Comparison of ENCODE assay signal across 20 cellular contexts in the genomic region with DNA sequence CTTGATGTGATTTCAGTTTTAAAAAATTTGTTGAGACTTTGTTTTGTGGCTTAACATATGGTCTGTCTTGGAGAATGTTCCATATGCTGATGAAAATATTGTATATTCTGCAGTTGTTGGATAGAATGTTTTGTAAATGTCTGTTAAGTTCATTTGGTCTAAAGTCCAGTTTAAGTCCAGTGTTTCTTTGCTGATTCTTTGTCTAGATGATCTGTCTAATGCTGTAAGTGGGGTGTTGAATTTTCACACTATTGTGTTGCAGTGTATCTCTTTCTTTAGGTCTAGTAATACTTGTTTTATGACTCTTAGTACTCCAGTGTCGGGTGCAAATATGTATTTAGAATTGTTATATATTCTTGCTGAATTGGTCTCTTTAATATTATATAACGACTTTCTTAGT. TPM values are rescaled to one million over a fixed set of nuclear protein-coding genes. Genes with fewer than 3 reads are reported as not detected.
DNase-seq lines count a peak whose midpoint lies in the region; ATAC-seq and TF ChIP-seq lines count a peak whose summit lies in the region.
"Had no signal": no experiment of that assay in that cellular context is flagged by ENCODE, and none has a peak within 500 bp of the region (broad histone marks: within the 10 kb centered on the region; RNA-seq: fewer than 3 reads in every experiment).

No MANE protein-coding gene starts in this region.

- H4K8ac ChIP-seq in H9 (replicated peaks; ENCODE audit: insufficient read length, low read depth, low read length) = no peak overlapping the region

- no peak overlapping the region for H3K4me2 ChIP-seq in H9 (ENCODE audit: insufficient read depth, insufficient read length, low read length)

- WGBS in H9 (ENCODE audit: extremely low coverage, insufficient read length, low lambda C conversion rate) = no CpG with 5 or more reads among the region's 2 CpGs
- WGBS in liver = 65% methylated on average over 2 of the region's 2 CpGs

- peaks cover 2 to 5% (median 4%) of the 10 kb centered on the region in 4 donors for H3K36me3 ChIP-seq in liver (ENCODE audit: control insufficient read depth in 4 of 4, insufficient read depth in 3 of 4, low read depth in 1 of 4, low read length in 3 of 4)

- H2BK120ac ChIP-seq in H9 (ENCODE audit: low read depth, low read length, poor library complexity, severe bottlenecking) = no peak overlapping the region

- H3K4me1 ChIP-seq in H9 (ENCODE audit: insufficient read depth, low read length) = no peaks in the 10 kb centered on the region
- peaks cover 6 to 30% (median 15%) of the 10 kb centered on the region in 4 donors for H3K4me1 ChIP-seq in liver (ENCODE audit: control insufficient read depth in 4 of 4, insufficient read depth in 4 of 4, low read length in 3 of 4)

- ATAC-seq in activated T-helper 17 cell treated with anti-CD3 and anti-CD28 coated beads, Interleukin-2, amount 50 U/mL, for 72 hours (replicated peaks) = no peak
- ATAC-seq in stimulated activated effector memory CD8-positive, alpha-beta T cell treated with anti-CD3 and anti-CD28 coated beads, Interleukin-12 subunit alpha, Interleukin-12 subunit beta, amount 100 ng/mL, for 72 hours = no peak
- ATAC-seq: GM12878 had no signal

- H3K56ac ChIP-seq in H9 (ENCODE audit: insufficient read length, low read depth, low read length) = no peak overlapping the region

- no peak overlapping the region for H3K14ac ChIP-seq in H9 (ENCODE audit: insufficient read depth, low read length)

- H3K79me2 ChIP-seq in H9 (ENCODE audit: insufficient read depth, low read length) = peaks cover 8% of the 10 kb centered on the region; the same call in 1 of the 2 replicates

- H4K20me1 ChIP-seq in H9 (ENCODE audit: control insufficient read depth, insufficient read depth, insufficient read length) = no peaks in the 10 kb centered on the region

- TF ChIP-seq CTCF in H9 (conservative IDR thresholded peaks at IDR 0.05) (no peak), liver (IDR thresholded peaks at IDR 0.05; ENCODE audit: low read depth, low read length, missing input control) (no peak)

- peaks cover 2% of the 10 kb centered on the region for H3K79me1 ChIP-seq in H9 (ENCODE audit: insufficient read depth, low read depth, low read length, poor library complexity, severe bottlenecking)

- peak overlapping the region; percentile 1 to 14 (median 1); a peak in 4 of 7 replicates for H3K27ac Mint-ChIP-seq in H9
- no peak overlapping the region for H3K27ac Mint-ChIP-seq in activated T-helper 17 cell treated with anti-CD3 and anti-CD28 coated beads, Interleukin-2, amount 50 U/mL, for 72 hours
- H3K27ac Mint-ChIP-seq in stimulated activated effector memory CD8-positive, alpha-beta T cell treated with anti-CD3 and anti-CD28 coated beads, Interleukin-12 subunit alpha, Interleukin-12 subunit beta, amount 100 ng/mL, for 72 hours = peak overlapping the region; percentile 62
- H3K27ac Mint-ChIP-seq: CD14-positive monocyte had no signal

- H3K23ac ChIP-seq in H9 (ENCODE audit: insufficient read length, low read depth, low read length) = no peak overlapping the region

- H3K9me3 Mint-ChIP-seq in H9 = peaks cover 3 to 5% of the 10 kb centered on the region in 2 experiments; a peak in 1 of 5 replicates
- no peaks in the 10 kb centered on the region for H3K9me3 Mint-ChIP-seq in activated T-helper 17 cell treated with anti-CD3 and anti-CD28 coated beads, Interleukin-2, amount 50 U/mL, for 72 hours
- no peaks in the 10 kb centered on the region for H3K9me3 Mint-ChIP-seq in stimulated activated effector memory CD8-positive, alpha-beta T cell treated with anti-CD3 and anti-CD28 coated beads, Interleukin-12 subunit alpha, Interleukin-12 subunit beta, amount 100 ng/mL, for 72 hours

- H2BK5ac ChIP-seq in H9 (ENCODE audit: insufficient read length, low read length) = no peak overlapping the region

- H3K27ac ChIP-seq in H9 (ENCODE audit: insufficient read length, low read depth, low read length) (no peak overlapping the region), liver (ENCODE audit: low read depth in 1 of 2, low read length in 2 of 2) (peak overlapping the region in 1 of 2 donors; percentile 1)

- H2AFZ ChIP-seq in H9 (ENCODE audit: low read length) = no peak overlapping the region

- TF ChIP-seq RAD21 in liver (IDR thresholded peaks at IDR 0.05) = no peak

- no peak overlapping the region for H4K5ac ChIP-seq in H9 (ENCODE audit: insufficient read length, low read depth, low read length)

- H3K9me3 ChIP-seq in H9 (ENCODE audit: control insufficient read depth, low read depth, low read length) = no peaks in the 10 kb centered on the region
- no peaks in the 10 kb centered on the region for H3K9me3 ChIP-seq in liver (ENCODE audit: control insufficient read depth in 4 of 4, low read length in 3 of 4)

- H3K9ac ChIP-seq in H9 (ENCODE audit: extremely low read depth, insufficient read length, low read length) (no peak overlapping the region), liver (ENCODE audit: low read depth in 1 of 2, low read length in 2 of 2) (no peak overlapping the region)

- H3K27me3 Mint-ChIP-seq in H9 (ENCODE audit: low read depth) = no peaks in the 10 kb centered on the region
- H3K27me3 Mint-ChIP-seq in activated T-helper 17 cell treated with anti-CD3 and anti-CD28 coated beads, Interleukin-2, amount 50 U/mL, for 72 hours = no peaks in the 10 kb centered on the region

- DNase-seq in H9 (no peak), SK-N-DZ (ENCODE audit: low spot score) (no peak), RKO (ENCODE audit: low spot score) (no peak), anterior cingulate cortex (lab: John Stamatoyannopoulos, UW) (no peak)
- no peak for DNase-seq in stimulated activated effector memory CD8-positive, alpha-beta T cell treated with anti-CD3 and anti-CD28 coated beads, Interleukin-12 subunit alpha, Interleukin-12 subunit beta, amount 100 ng/mL, for 72 hours (ENCODE audit: low spot score in 2 of 2)
- DNase-seq: DMS153, GF-D8, GOT3, KBM-7, MV-4-11, NCI-H1417 treated with DMSO at 0.1 percent for 48 hours, NCI-H187 treated with DMSO at 0.1 percent for 48 hours, NCI-H226, NCI-H524 treated with DMSO at 0.1 percent for 48 hours, RPMI8226, SIG-M5 had no signal

- H2BK12ac ChIP-seq in H9 (ENCODE audit: insufficient read length, low read depth, low read length) = no peak overlapping the region

- H3K4me3 ChIP-seq in liver (ENCODE audit: low read depth in 1 of 3, low read length in 3 of 3) = no peak overlapping the region
- H3K4me3 ChIP-seq: GM12878 had no signal

- H3K18ac ChIP-seq in H9 (ENCODE audit: insufficient read length, low read depth, low read length) = no peak overlapping the region

- H3K23me2 ChIP-seq in H9 (ENCODE audit: insufficient read length, low read depth, low read length, poor library complexity, severe bottlenecking) = no peaks in the 10 kb centered on the region

- no peak overlapping the region for H3K4me3 Mint-ChIP-seq in H9
- H3K4me3 Mint-ChIP-seq in activated T-helper 17 cell treated with anti-CD3 and anti-CD28 coated beads, Interleukin-2, amount 50 U/mL, for 72 hours = peak overlapping the region; percentile 20
- no peak overlapping the region for H3K4me3 Mint-ChIP-seq in stimulated activated effector memory CD8-positive, alpha-beta T cell treated with anti-CD3 and anti-CD28 coated beads, Interleukin-12 subunit alpha, Interleukin-12 subunit beta, amount 100 ng/mL, for 72 hours
- H3K4me3 Mint-ChIP-seq: CD14-positive monocyte had no signal

- H3K4ac ChIP-seq in H9 (ENCODE audit: low read depth, low read length) = no peak overlapping the region

- H3K36me3 Mint-ChIP-seq in H9 (ENCODE audit: insufficient read depth in 1 of 3, low read depth in 3 of 3) = peaks cover 7 to 28% (median 22%) of the 10 kb centered on the region in 3 experiments; a peak in 6 of 7 replicates
- peaks cover 23% of the 10 kb centered on the region for H3K36me3 Mint-ChIP-seq in activated T-helper 17 cell treated with anti-CD3 and anti-CD28 coated beads, Interleukin-2, amount 50 U/mL, for 72 hours (ENCODE audit: low read depth)
- H3K36me3 Mint-ChIP-seq in stimulated activated effector memory CD8-positive, alpha-beta T cell treated with anti-CD3 and anti-CD28 coated beads, Interleukin-12 subunit alpha, Interleukin-12 subunit beta, amount 100 ng/mL, for 72 hours = peaks cover 9% of the 10 kb centered on the region

- no peak overlapping the region for H3T11ph ChIP-seq in H9 (ENCODE audit: low read length)

- H3K4me1 Mint-ChIP-seq in H9 = peaks cover 16% of the 10 kb centered on the region in 2 experiments
- H3K4me1 Mint-ChIP-seq in activated T-helper 17 cell treated with anti-CD3 and anti-CD28 coated beads, Interleukin-2, amount 50 U/mL, for 72 hours = peaks cover 36% of the 10 kb centered on the region
- H3K4me1 Mint-ChIP-seq in stimulated activated effector memory CD8-positive, alpha-beta T cell treated with anti-CD3 and anti-CD28 coated beads, Interleukin-12 subunit alpha, Interleukin-12 subunit beta, amount 100 ng/mL, for 72 hours = peaks cover 33% of the 10 kb centered on the region

- no peaks in the 10 kb centered on the region for H3K27me3 ChIP-seq in H9 (ENCODE audit: insufficient read depth, low read length)
- no peaks in the 10 kb centered on the region for H3K27me3 ChIP-seq in liver (ENCODE audit: control insufficient read depth in 4 of 4, insufficient read depth in 4 of 4, low read length in 3 of 4)

- no peak overlapping the region for H4K91ac ChIP-seq in H9 (ENCODE audit: insufficient read length, low read depth, low read length)

- H2AK5ac ChIP-seq in H9 (ENCODE audit: insufficient read length, low read length) = no peak overlapping the region

- no peak overlapping the region for H2BK20ac ChIP-seq in H9 (ENCODE audit: low read depth, low read length, poor library complexity, severe bottlenecking)

- H2BK15ac ChIP-seq in H9 (ENCODE audit: low read depth, low read length) = no peak overlapping the region

TF ChIP-seq in liver, 16 proteins besides CTCF, POLR2A, EP300 and RAD21 (continues in another document):
- TF ChIP-seq HNF4G (IDR thresholded peaks at IDR 0.05) = peak; percentile 38

RNA-seq across cellular contexts. Expression of gene MPC2, which starts 10.9 kb away (rescaled TPM):
- total RNA-seq in H9 (2021) (32.9 and 33.8 TPM in 2 replicates), liver (100 to 1,000 TPM in 1 of 2 donors, 10 to 100 TPM in 1; 78.8 to 118 TPM)
- 10 to 100 TPM; 51.1 to 67.0 TPM for total RNA-seq in activated T-helper 17 cell treated with anti-CD3 and anti-CD28 coated beads, Interleukin-2, amount 50 U/mL, for 72 hours
- 100 to 1,000 TPM; 137 to 369 TPM for polyA plus RNA-seq in liver
- 34.7 and 37.4 TPM in 2 replicates for polyA plus RNA-seq in SK-N-DZ (2014; cell fraction: cytosol; rRNA removed)
- polyA plus RNA-seq in SK-N-DZ (2014; cell fraction: nucleus; rRNA removed) = 20.6 and 29.8 TPM in 2 replicates

RNA-seq across cellular contexts. Expression of gene DCAF6, which starts 11.2 kb away (rescaled TPM):
- 15.8 and 16.0 TPM in 2 replicates for total RNA-seq in H9 (2021)
- total RNA-seq in activated T-helper 17 cell treated with anti-CD3 and anti-CD28 coated beads, Interleukin-2, amount 50 U/mL, for 72 hours = 10 to 100 TPM; 25.9 to 37.3 TPM
- 100 to 1,000 TPM in 1 of 2 donors, 10 to 100 TPM in 1; 77.6 to 105 TPM for total RNA-seq in liver
- 10 to 100 TPM; 33.5 to 64.5 TPM for polyA plus RNA-seq in liver
- polyA plus RNA-seq in SK-N-DZ (2014; cell fraction: cytosol; rRNA removed) = 16.8 and 20.4 TPM in 2 replicates
- 12.6 and 18.7 TPM in 2 replicates for polyA plus RNA-seq in SK-N-DZ (2014; cell fraction: nucleus; rRNA removed)

RNA-seq across cellular contexts. Expression of gene ADCY10, which starts 33.8 kb away (rescaled TPM):
- 0.20 TPM in 1 of 2 replicates, not detected in the other for total RNA-seq in H9 (2021)
- under 1 TPM; 0.13 to 0.98 TPM for total RNA-seq in activated T-helper 17 cell treated with anti-CD3 and anti-CD28 coated beads, Interleukin-2, amount 50 U/mL, for 72 hours
- total RNA-seq in liver = 1 to 10 TPM in 1 of 2 donors, under 1 TPM in 1; 0.89 to 4.7 TPM
- polyA plus RNA-seq in liver = 1 to 10 TPM; 2.2 to 2.4 TPM
- polyA plus RNA-seq in SK-N-DZ (2014; cell fraction: cytosol; rRNA removed) = not detected in 2 replicates
- not detected in 2 replicates for polyA plus RNA-seq in SK-N-DZ (2014; cell fraction: nucleus; rRNA removed)
- total RNA-seq: GM12878 had no signal
- polyA plus RNA-seq: CD14-positive monocyte had no signal
